Comparison of ENCODE assay signal across 8 cellular contexts in the genomic region with DNA sequence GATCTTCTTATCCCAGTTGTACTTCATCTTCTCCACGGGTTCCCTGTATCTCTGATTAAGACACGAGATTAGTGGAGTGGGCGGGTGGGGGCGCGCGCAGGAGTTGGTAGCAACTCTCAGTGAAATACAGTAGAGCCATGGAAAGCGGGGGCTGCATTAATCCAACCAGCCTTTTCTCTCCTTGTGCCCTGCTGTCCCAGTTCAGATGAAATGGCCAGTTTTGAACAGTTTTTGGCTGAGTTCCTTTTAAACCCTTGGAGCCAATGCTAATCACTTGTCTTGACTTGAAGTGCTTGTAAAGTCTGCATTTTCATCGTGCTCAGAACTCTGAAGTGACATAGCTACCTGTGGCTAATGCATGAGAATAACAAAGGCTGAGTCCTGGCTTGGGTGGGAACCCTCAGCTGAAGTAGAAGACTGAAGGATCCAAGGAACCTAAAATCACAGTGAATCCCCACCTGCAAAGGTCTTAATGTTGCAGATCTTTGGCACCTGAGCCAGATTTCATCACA. TPM values are rescaled to one million over a fixed set of nuclear protein-coding genes. Genes with fewer than 3 reads are reported as not detected.
DNase-seq lines count a peak whose midpoint lies in the region; ATAC-seq and TF ChIP-seq lines count a peak whose summit lies in the region.

No MANE protein-coding gene starts in this region.

- no peak for TF ChIP-seq CTCF in C4-2B (conservative IDR thresholded peaks at IDR 0.05)

- DNase-seq in stimulated activated CD4-positive, alpha-beta T cell treated with anti-CD3 and anti-CD28 coated beads, Interleukin-4, amount 100 ng/mL, for 24 hours, result peak; percentile 54
- DNase-seq in HEK293T (ENCODE audit: extremely low spot score) (no peak), NCI-H1436 (lab: John Stamatoyannopoulos, UW) (no peak)

- H3K36me3 ChIP-seq in HUES64 (ENCODE audit: insufficient read depth, low read length), result peaks cover 3% of the 10 kb centered on the region

- H3K9ac ChIP-seq in HUES64 (ENCODE audit: low read depth, low read length), result peak overlapping the region; percentile 76

- CTCF ChIA-PET in HEK293T (lab: Yijun Ruan, JAX), result interaction anchor here (0.7 kb wide), 1 partner anchor 63 kb away, joined by 4 read pairs; no protein-coding TSS in a partner anchor

- peaks cover 70% of the 10 kb centered on the region for H3K4me1 Mint-ChIP-seq in activated naive CD8-positive, alpha-beta T cell (ENCODE audit: low read depth)

- peak overlapping the region; percentile 86 for H3K27ac ChIP-seq in C4-2B
- peak overlapping the region; percentile 88 for H3K27ac ChIP-seq in HUES64 (ENCODE audit: low read depth, low read length)

- H3K36me3 Mint-ChIP-seq in activated naive CD8-positive, alpha-beta T cell, result peaks cover 6% of the 10 kb centered on the region

- no peaks in the 10 kb centered on the region for H3K27me3 Mint-ChIP-seq in activated naive CD8-positive, alpha-beta T cell

- H3K27ac Mint-ChIP-seq in activated naive CD8-positive, alpha-beta T cell, result peak overlapping the region; percentile 95

- ATAC-seq in HG02852 (IDR thresholded peaks at IDR 0.05; ENCODE audit: unreplicated experiment), result no peak

- POLR2A ChIA-PET in HEK293T (lab: Yijun Ruan, JAX), result interaction anchor here (0.9 kb wide), 1 partner anchor 27 kb away, joined by 3 read pairs; no protein-coding TSS in a partner anchor

- H3K4me3 Mint-ChIP-seq in activated naive CD8-positive, alpha-beta T cell, result peak overlapping the region; percentile 88

- H3K9me3 Mint-ChIP-seq in activated naive CD8-positive, alpha-beta T cell (ENCODE audit: low read depth), result no peaks in the 10 kb centered on the region

- 4% methylated on average over 8 of the region's 8 CpGs for WGBS in HUES64

- H3K9me3 ChIP-seq in HUES64 (ENCODE audit: insufficient read depth, low read depth, low read length) (no peaks in the 10 kb centered on the region), iPS-18c (ENCODE audit: control insufficient read depth, insufficient read depth, low read length) (no peaks in the 10 kb centered on the region)

- peaks cover 49% of the 10 kb centered on the region for H3K4me1 ChIP-seq in HUES64 (ENCODE audit: insufficient read depth, low read length)

- H3K4me3 ChIP-seq in HUES64 (ENCODE audit: low read length) (peak overlapping the region; percentile 84), iPS-18c (ENCODE audit: insufficient read depth, low read depth, low read length) (peak overlapping the region; percentile 90)

- peaks cover 46% of the 10 kb centered on the region for H3K27me3 ChIP-seq in HUES64 (ENCODE audit: insufficient read depth, low read length)

TF ChIP-seq in HEK293T, 16 proteins besides CTCF, POLR2A, EP300 and RAD21:
- TF ChIP-seq LEF1 (IDR thresholded peaks at IDR 0.05; ENCODE audit: borderline replicate concordance), result no peak
- no peak for TF ChIP-seq FOXA1 (IDR thresholded peaks at IDR 0.05)
- TF ChIP-seq ARNT (IDR thresholded peaks at IDR 0.05), result no peak
- no peak for TF ChIP-seq FOXK2 (IDR thresholded peaks at IDR 0.05)
- no peak for TF ChIP-seq HDGF (IDR thresholded peaks at IDR 0.05; ENCODE audit: borderline replicate concordance)
- TF ChIP-seq TARDBP (IDR thresholded peaks at IDR 0.05), result no peak
- TF ChIP-seq SP1 (IDR thresholded peaks at IDR 0.05), result no peak
- TF ChIP-seq NFRKB (IDR thresholded peaks at IDR 0.05), result no peak
- TF ChIP-seq PKNOX1 (IDR thresholded peaks at IDR 0.05), result no peak

RNA-seq across cellular contexts. Expression of gene TMEM123, which starts 0.8 kb away (rescaled TPM):
- polyA plus RNA-seq in HUES64 (2013, experiment 1 of 2), result 102 TPM
- polyA plus RNA-seq in HUES64 (2013, experiment 2 of 2), result 134 TPM
